ENCODE assay signal across 1 cellular context in the genomic region with DNA sequence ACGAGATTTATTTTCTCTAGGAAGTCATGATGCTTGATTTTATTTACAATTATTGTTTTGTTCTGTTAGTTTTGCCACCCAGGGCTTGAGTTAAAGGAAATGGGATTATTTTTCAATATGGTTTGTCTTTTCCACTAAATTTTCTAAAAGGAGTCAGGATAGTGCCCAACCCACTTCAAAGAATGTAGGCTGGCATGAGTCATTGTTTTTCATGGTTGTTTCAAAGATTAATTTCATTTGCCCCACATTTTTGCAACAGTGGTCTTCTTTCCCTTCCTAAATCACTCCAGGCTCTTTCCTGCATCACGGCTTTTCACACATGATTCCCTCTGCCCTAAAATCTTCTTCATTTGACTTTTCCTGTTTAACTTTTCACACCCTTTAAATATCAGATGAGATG.
TF ChIP-seq lines count a peak whose summit lies in the region.

No MANE protein-coding gene starts in this region.

TF ChIP-seq in HCT116, 20 proteins besides CTCF, POLR2A, EP300 and RAD21:
- TF ChIP-seq POLR2AphosphoS5 (IDR thresholded peaks at IDR 0.05; ENCODE audit: low read depth, low read length) (no peak), FOSL1 (IDR thresholded peaks at IDR 0.05; ENCODE audit: low read depth) (peak; percentile 32; the same call in 1 of the 2 replicates)
TF ChIP-seq in HCT116: peak in this region for 1.
